26 cellular contexts compared by ENCODE assay signal in genomic region chr2:170201734-170202393, GRCh38. TPM values are rescaled to one million over a fixed set of nuclear protein-coding genes. Genes with fewer than 3 reads are reported as not detected.
DNase-seq lines count a peak whose midpoint lies in the region; ATAC-seq and TF ChIP-seq lines count a peak whose summit lies in the region.
"Had no signal": no experiment of that assay in that cellular context is flagged by ENCODE, and none has a peak within 500 bp of the region (broad histone marks: within the 10 kb centered on the region; RNA-seq: fewer than 3 reads in every experiment).

No MANE protein-coding gene starts in this region.

- H3K4me3 ChIP-seq in BLaER1 (no peak overlapping the region), Caco-2 (ENCODE audit: low read depth, low read length) (no peak overlapping the region)
- H3K4me3 ChIP-seq: body of pancreas, HAP-1, left lung, right atrium auricular region, smooth muscle cell, tibial nerve had no signal

- H4K20me1 ChIP-seq in BLaER1 = no peaks in the 10 kb centered on the region

- H3K27me3 ChIP-seq in BLaER1 (no peaks in the 10 kb centered on the region), Caco-2 (replicated peaks; ENCODE audit: control insufficient read depth, insufficient read depth, low read length) (no peaks in the 10 kb centered on the region)
- H3K27me3 ChIP-seq: body of pancreas, left lung, right atrium auricular region, tibial nerve had no signal

- no TSS peak for BruUV-seq in Caco-2 (replicated peaks; lab: Mats Ljungman, UMichigan)

- intact Hi-C loops in Caco-2 (cut with micrococcal nuclease; ENCODE audit: unreplicated experiment) = no loop called here

- H3K4me1 ChIP-seq in BLaER1 = peaks cover 12% of the 10 kb centered on the region
- no peaks in the 10 kb centered on the region for H3K4me1 ChIP-seq in Caco-2
- H3K4me1 ChIP-seq: left lung, right atrium auricular region had no signal

- peaks cover 35% of the 10 kb centered on the region for H3K27me3 Mint-ChIP-seq in T-helper 2 cell treated with Interferon-gamma antibody and Interleukin-4, amounts not matched to agents 5 μg/mL and 100 μg/mL, for 36 hours (ENCODE audit: low read depth)
- H3K27me3 Mint-ChIP-seq in Caco-2 (ENCODE audit: insufficient read depth, unreplicated experiment) = peaks cover 7% of the 10 kb centered on the region

- POLR2A ChIA-PET in Caco-2 (lab: Charles Lee) = no interaction called here

- H3K4me2 ChIP-seq in BLaER1 = peak overlapping the region; percentile 22; the same call in 1 of the 2 replicates
- H3K4me2 ChIP-seq: smooth muscle cell had no signal

- ATAC-seq in GM19452 (IDR thresholded peaks at IDR 0.05; ENCODE audit: unreplicated experiment) (peak; percentile 58), HG02588 (IDR thresholded peaks at IDR 0.05; ENCODE audit: unreplicated experiment) (peak; percentile 54), HG03280 (IDR thresholded peaks at IDR 0.05; ENCODE audit: unreplicated experiment) (peak; percentile 81)
- ATAC-seq: activated CD8-positive, alpha-beta memory T cell treated with anti-CD3 and anti-CD28 coated beads, Interleukin-2, amount 10 ng/mL, durations not matched to agents 7 days and 5 days; body of pancreas; left lung had no signal

- no peak overlapping the region for H3K27ac Mint-ChIP-seq in T-helper 2 cell treated with Interferon-gamma antibody and Interleukin-4, amounts not matched to agents 5 μg/mL and 100 μg/mL, for 36 hours
- H3K27ac Mint-ChIP-seq in Caco-2 (ENCODE audit: unreplicated experiment) = no peak overlapping the region
- H3K27ac Mint-ChIP-seq: activated CD8-positive, alpha-beta memory T cell treated with anti-CD3 and anti-CD28 coated beads, Interleukin-2, amount 10 ng/mL, durations not matched to agents 7 days and 5 days; CD4-positive, alpha-beta T cell had no signal

- H3K4me3 Mint-ChIP-seq in T-helper 2 cell treated with Interferon-gamma antibody and Interleukin-4, amounts not matched to agents 5 μg/mL and 100 μg/mL, for 36 hours = no peak overlapping the region
- H3K4me3 Mint-ChIP-seq in Caco-2 (ENCODE audit: unreplicated experiment) = no peak overlapping the region
- H3K4me3 Mint-ChIP-seq: activated CD8-positive, alpha-beta memory T cell treated with anti-CD3 and anti-CD28 coated beads, Interleukin-2, amount 10 ng/mL, durations not matched to agents 7 days and 5 days; CD4-positive, alpha-beta T cell had no signal

- H3K9ac ChIP-seq in BLaER1 = no peak overlapping the region

- H3K9me3 Mint-ChIP-seq in T-helper 2 cell treated with Interferon-gamma antibody and Interleukin-4, amounts not matched to agents 5 μg/mL and 100 μg/mL, for 36 hours = no peaks in the 10 kb centered on the region
- no peaks in the 10 kb centered on the region for H3K9me3 Mint-ChIP-seq in Caco-2 (ENCODE audit: unreplicated experiment)
- H3K9me3 Mint-ChIP-seq: CD4-positive, alpha-beta T cell had no signal

- no peaks in the 10 kb centered on the region for H3K36me3 Mint-ChIP-seq in T-helper 2 cell treated with Interferon-gamma antibody and Interleukin-4, amounts not matched to agents 5 μg/mL and 100 μg/mL, for 36 hours (ENCODE audit: low read depth)
- no peaks in the 10 kb centered on the region for H3K36me3 Mint-ChIP-seq in Caco-2 (ENCODE audit: insufficient read depth, unreplicated experiment)
- H3K36me3 Mint-ChIP-seq: activated CD8-positive, alpha-beta memory T cell treated with anti-CD3 and anti-CD28 coated beads, Interleukin-2, amount 10 ng/mL, durations not matched to agents 7 days and 5 days had no signal

- H3K9me3 ChIP-seq in BLaER1 (no peaks in the 10 kb centered on the region), Caco-2 (no peaks in the 10 kb centered on the region)
- H3K9me3 ChIP-seq: body of pancreas, HAP-1, left lung, right atrium auricular region, tibial nerve had no signal

- H3K36me3 ChIP-seq in BLaER1 = no peaks in the 10 kb centered on the region
- no peaks in the 10 kb centered on the region for H3K36me3 ChIP-seq in Caco-2 (ENCODE audit: control insufficient read depth, insufficient read depth, low read length)
- H3K36me3 ChIP-seq: HAP-1, left lung, right atrium auricular region, tibial nerve had no signal

- no peak for TF ChIP-seq CTCF in Caco-2 (IDR thresholded peaks at IDR 0.05; ENCODE audit: insufficient read depth in 1 of 2, low read depth in 1 of 2, low read length in 1 of 2, severe bottlenecking in 1 of 2, unreplicated experiment in 1 of 2)

- CTCF ChIA-PET in Caco-2 (lab: Charles Lee) = no interaction called here

- H3K27ac ChIP-seq in BLaER1 = no peak overlapping the region
- H3K27ac ChIP-seq: body of pancreas, epithelial cell of prostate, left lung, right atrium auricular region had no signal

- no peaks in the 10 kb centered on the region for H3K4me1 Mint-ChIP-seq in T-helper 2 cell treated with Interferon-gamma antibody and Interleukin-4, amounts not matched to agents 5 μg/mL and 100 μg/mL, for 36 hours (ENCODE audit: low read depth)
- no peaks in the 10 kb centered on the region for H3K4me1 Mint-ChIP-seq in Caco-2 (ENCODE audit: low read depth, unreplicated experiment)
- H3K4me1 Mint-ChIP-seq: activated CD8-positive, alpha-beta memory T cell treated with anti-CD3 and anti-CD28 coated beads, Interleukin-2, amount 10 ng/mL, durations not matched to agents 7 days and 5 days had no signal

- no peak for DNase-seq in NCI-H446 (lab: John Stamatoyannopoulos, UW)
- DNase-seq in dermis blood vessel endothelial cell = no peak
- no peak for DNase-seq in T-helper 2 cell treated with Interferon-gamma antibody and Interleukin-4, amounts not matched to agents 5 μg/mL and 100 μg/mL, for 36 hours (ENCODE audit: low spot score)
- no peak for DNase-seq in Caco-2
- DNase-seq: 8988T; activated CD8-positive, alpha-beta memory T cell treated with anti-CD3 and anti-CD28 coated beads, Interleukin-2, amount 10 ng/mL, durations not matched to agents 7 days and 5 days; activated naive CD4-positive, alpha-beta T cell; activated T-cell treated with anti-CD3 and anti-CD28 coated beads, Interleukin-2, amount 50 U/mL, for 48 hours; body of pancreas; CD4-positive, alpha-beta T cell; cerebellar nuclear complex; glutamatergic neuron; left lung; mesenchymal stem cell; NCI-H1436 treated with DMSO at 0.1 percent for 48 hours; NCI-H82; stimulated activated CD4-positive, alpha-beta T cell treated with anti-CD3 and anti-CD28 coated beads, Interleukin-1b, Interleukin-23, amount 100 ng/mL, for 48 hours had no signal

RNA-seq across cellular contexts. Expression of gene MYO3B, which starts 23.9 kb away (rescaled TPM):
- total RNA-seq in dermis blood vessel endothelial cell (not detected in 2 replicates), Caco-2 (2022) (0.09 and 0.21 TPM in 2 replicates)
- total RNA-seq: CD4-positive, alpha-beta T cell; right atrium auricular region had no signal
